ENCODE assay signal across 9 cellular contexts in genomic region chr15:99504071-99504822, GRCh38.
A peak's percentile ranks its signal among the peaks of the same experiment; 100 is the strongest.
DNase-seq lines count a peak whose midpoint lies in the region; ATAC-seq and TF ChIP-seq lines count a peak whose summit lies in the region.
"Had no signal": no experiment of that assay in that cellular context is flagged by ENCODE, and none has a peak within 500 bp of the region (broad histone marks: within the 10 kb centered on the region; RNA-seq: fewer than 3 reads in every experiment).

No MANE protein-coding gene starts in this region.

- TF ChIP-seq CTCF in BE2C (IDR thresholded peaks at IDR 0.05; ENCODE audit: low read depth, low read length) (no peak), WERI-Rb-1 (IDR thresholded peaks at IDR 0.05; ENCODE audit: low read depth, low read length) (no peak)

- H3K4me1 Mint-ChIP-seq in activated T-helper 17 cell treated with anti-CD3 and anti-CD28 coated beads, Interleukin-2, amount 50 U/mL, for 72 hours, result no peaks in the 10 kb centered on the region

- H3K36me3 Mint-ChIP-seq in activated T-helper 17 cell treated with anti-CD3 and anti-CD28 coated beads, Interleukin-2, amount 50 U/mL, for 72 hours (ENCODE audit: low read depth), result no peaks in the 10 kb centered on the region

- H3K27ac Mint-ChIP-seq in activated T-helper 17 cell treated with anti-CD3 and anti-CD28 coated beads, Interleukin-2, amount 50 U/mL, for 72 hours, result peak overlapping the region; percentile 50

- no peak for DNase-seq in NCI-H2227 (lab: John Stamatoyannopoulos, UW; ENCODE audit: unreplicated experiment)
- DNase-seq in BE2C, result no peak
- no peak for DNase-seq in WERI-Rb-1
- no peak for DNase-seq in RKO (ENCODE audit: low spot score)
- DNase-seq: testis had no signal

- peaks cover 11% of the 10 kb centered on the region for H3K4me1 ChIP-seq in BE2C

- no peak overlapping the region for H3K27ac ChIP-seq in WERI-Rb-1
- H3K27ac ChIP-seq: testis had no signal

- H3K9me3 ChIP-seq in BE2C (no peaks in the 10 kb centered on the region), WERI-Rb-1 (ENCODE audit: severe bottlenecking) (no peaks in the 10 kb centered on the region)
- H3K9me3 ChIP-seq: testis had no signal

- peak overlapping the region; percentile 5; the same call in 1 of the 2 replicates for H3K4me3 ChIP-seq in GM08714 (ENCODE audit: low read length)
- no peak overlapping the region for H3K4me3 ChIP-seq in BE2C (ENCODE audit: low read depth, low read length)
- H3K4me3 ChIP-seq in WERI-Rb-1 (ENCODE audit: low read depth, low read length), result no peak overlapping the region
- H3K4me3 ChIP-seq: testis had no signal

- peak overlapping the region; percentile 37 for H3K4me3 Mint-ChIP-seq in activated T-helper 17 cell treated with anti-CD3 and anti-CD28 coated beads, Interleukin-2, amount 50 U/mL, for 72 hours

- H3K27me3 ChIP-seq in BE2C, result no peaks in the 10 kb centered on the region
- peaks cover 27% of the 10 kb centered on the region for H3K27me3 ChIP-seq in WERI-Rb-1 (ENCODE audit: insufficient read depth, low read depth, severe bottlenecking)
- H3K27me3 ChIP-seq: testis had no signal

- H3K36me3 ChIP-seq in BE2C, result no peaks in the 10 kb centered on the region
- no peaks in the 10 kb centered on the region for H3K36me3 ChIP-seq in WERI-Rb-1

- peak; percentile 11 for ATAC-seq in GM19452 (IDR thresholded peaks at IDR 0.05; ENCODE audit: unreplicated experiment)
- ATAC-seq in HG03280 (IDR thresholded peaks at IDR 0.05; ENCODE audit: unreplicated experiment), result peak; percentile 19
- peak; percentile 60 for ATAC-seq in activated T-helper 17 cell treated with anti-CD3 and anti-CD28 coated beads, Interleukin-2, amount 50 U/mL, for 72 hours (replicated peaks)

- H3K9me3 Mint-ChIP-seq in activated T-helper 17 cell treated with anti-CD3 and anti-CD28 coated beads, Interleukin-2, amount 50 U/mL, for 72 hours, result no peaks in the 10 kb centered on the region

- peaks cover 3% of the 10 kb centered on the region for H3K27me3 Mint-ChIP-seq in activated T-helper 17 cell treated with anti-CD3 and anti-CD28 coated beads, Interleukin-2, amount 50 U/mL, for 72 hours
